In genomic region chr10:62610649-62611229, GRCh38 we compare ENCODE assay signal across 8 cellular contexts.
DNase-seq lines count a peak whose midpoint lies in the region; ATAC-seq and TF ChIP-seq lines count a peak whose summit lies in the region.

No MANE protein-coding gene starts in this region.

- H3K27ac ChIP-seq in 22Rv1 (no peak overlapping the region), stomach (no peak overlapping the region)

- H3K27me3 Mint-ChIP-seq in natural killer cell (ENCODE audit: low read depth in 2 of 2): no peaks in the 10 kb centered on the region

- no peaks in the 10 kb centered on the region for H3K36me3 ChIP-seq in stomach

- DNase-seq in NCI-H526 (lab: John Stamatoyannopoulos, UW) (peak; percentile 21 to 71), epithelial cell of esophagus (ENCODE audit: low read depth) (peak; percentile 64), natural killer cell (peak; percentile 56), stomach (peak; percentile 54)
- peak; percentile 62 to 70 for DNase-seq in activated CD8-positive, alpha-beta memory T cell treated with anti-CD3 and anti-CD28 coated beads for 4 hours (ENCODE audit: low read depth in 2 of 2)

- no peaks in the 10 kb centered on the region for H3K9me3 Mint-ChIP-seq in natural killer cell

- no peaks in the 10 kb centered on the region for H3K36me3 Mint-ChIP-seq in natural killer cell

- H3K4me1 Mint-ChIP-seq in natural killer cell: peaks cover 20 to 23% of the 10 kb centered on the region in 2 donors

- TF ChIP-seq POLR2A in stomach (IDR thresholded peaks at IDR 0.05): no peak

- no peaks in the 10 kb centered on the region for H3K27me3 ChIP-seq in stomach

- TF ChIP-seq CTCF in 22Rv1 (IDR thresholded peaks at IDR 0.05) (peak; percentile 57), epithelial cell of esophagus (IDR thresholded peaks at IDR 0.05; ENCODE audit: insufficient read depth, low read depth, low read length, missing control alignments) (peak; percentile 72), natural killer cell (IDR thresholded peaks at IDR 0.05) (peak; percentile 96), stomach (IDR thresholded peaks at IDR 0.05) (peak in 4 of 7 experiments; percentile 27 to 55 (median 38))

- H3K4me3 ChIP-seq in epithelial cell of esophagus (ENCODE audit: low read length) (no peak overlapping the region), stomach (no peak overlapping the region)

- no peaks in the 10 kb centered on the region for H3K9me3 ChIP-seq in stomach

- intact Hi-C loops in natural killer cell (cut with micrococcal nuclease) (loop anchor here (1.0 to 5.0 kb wide), 4 partner anchors 72 to 547 kb away; no protein-coding TSS in a partner anchor), stomach (cut with DNase I; ENCODE audit: low total_unique reads) (no loop called here)

- 21 to 29% (median 25%) methylated on average over 7 of the region's 7 CpGs for WGBS in stomach, 5 donors

- H3K27ac Mint-ChIP-seq in natural killer cell: no peak overlapping the region

- no peak for TF ChIP-seq EP300 in stomach (IDR thresholded peaks at IDR 0.05)

- no peaks in the 10 kb centered on the region for H3K4me1 ChIP-seq in stomach

- no peak overlapping the region for H3K4me3 Mint-ChIP-seq in natural killer cell

- peak; percentile 87 for ATAC-seq in GM18498 (IDR thresholded peaks at IDR 0.05; ENCODE audit: unreplicated experiment)
- peak; percentile 82 for ATAC-seq in HG02885 (IDR thresholded peaks at IDR 0.05; ENCODE audit: poor library complexity, unreplicated experiment)
- peak; percentile 85 to 96 (median 88) for ATAC-seq in natural killer cell

Comparison
In these comparisons a context has a peak if more than half of its experiments do, and no peak if none do; other contexts are left out.
1. CTCF ChIP-seq: peak in every context shown above with its lines; median percentile 96 in natural killer cell; 72 in epithelial cell of esophagus; 57 in 22Rv1; 38 in stomach.